Comparison of ENCODE assay signal across 1 cellular context in genomic region chr2:120520929-120521912, GRCh38.
TF ChIP-seq lines count a peak whose summit lies in the region.

No MANE protein-coding gene starts in this region.

TF ChIP-seq in WTC11, 78 proteins besides CTCF, POLR2A, EP300 and RAD21 (continued from another document):
- TF ChIP-seq ZNF671 (CRISPR knock-in tag; IDR thresholded peaks at IDR 0.05) (no peak), NR3C1 (CRISPR knock-in tag; conservative IDR thresholded peaks at IDR 0.05; ENCODE audit: low read depth) (no peak), ZBTB21 (CRISPR knock-in tag; IDR thresholded peaks at IDR 0.05; ENCODE audit: borderline replicate concordance) (no peak), ATF2 (CRISPR knock-in tag; IDR thresholded peaks at IDR 0.05; ENCODE audit: borderline replicate concordance, low read depth) (no peak), ZNF232 (CRISPR knock-in tag; IDR thresholded peaks at IDR 0.05) (no peak)
